In the genomic region with DNA sequence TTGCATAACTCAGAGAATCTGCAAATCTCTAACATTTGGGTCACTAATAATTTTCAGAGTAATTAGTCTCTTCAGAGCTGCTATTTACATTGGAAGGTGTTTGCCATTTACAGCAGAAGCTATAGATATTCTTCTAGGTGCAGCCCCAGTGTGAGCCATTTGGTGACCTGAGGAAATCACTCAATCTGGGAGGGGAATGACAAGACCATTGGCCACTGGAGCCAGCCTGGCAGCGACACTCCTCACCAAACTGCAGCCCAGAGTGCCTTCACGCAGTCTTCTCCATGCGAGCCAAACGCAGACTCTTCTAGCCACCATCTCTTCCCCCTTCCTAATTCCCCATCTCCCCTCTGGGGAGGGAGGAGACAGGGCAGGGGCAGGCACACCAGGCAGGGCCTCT, we compare ENCODE assay signal across 27 cellular contexts.
"Had no signal": no experiment of that assay in that cellular context is flagged by ENCODE, and none has a peak within 500 bp of the region (broad histone marks: within the 10 kb centered on the region; RNA-seq: fewer than 3 reads in every experiment).

No MANE protein-coding gene starts in this region.

- H3K4me3 Mint-ChIP-seq: activated CD4-positive, alpha-beta memory T cell treated with anti-CD3 and anti-CD28 coated beads for 36 hours; activated CD4-positive, alpha-beta T cell treated with anti-CD3 and anti-CD28 coated beads, Interleukin-2, amount 10 ng/mL, durations not matched to agents 7 days and 5 days; activated naive CD4-positive, alpha-beta T cell treated with anti-CD3 and anti-CD28 coated beads, Interleukin-2, amount 10 ng/mL, durations not matched to agents 7 days and 5 days; activated naive CD8-positive, alpha-beta T cell treated with anti-CD3 and anti-CD28 coated beads for 36 hours; activated T-helper 17 cell treated with anti-CD3 and anti-CD28 coated beads, Interleukin-2, amount 50 U/mL, for 72 hours; T-helper 17 cell had no signal

- H3K27ac Mint-ChIP-seq: activated CD4-positive, alpha-beta memory T cell treated with anti-CD3 and anti-CD28 coated beads for 36 hours; activated CD4-positive, alpha-beta T cell treated with anti-CD3 and anti-CD28 coated beads, Interleukin-2, amount 10 ng/mL, durations not matched to agents 7 days and 5 days; activated naive CD8-positive, alpha-beta T cell treated with anti-CD3 and anti-CD28 coated beads for 36 hours; activated T-helper 17 cell treated with anti-CD3 and anti-CD28 coated beads, Interleukin-2, amount 50 U/mL, for 72 hours; T-helper 17 cell had no signal

- H3K36me3 ChIP-seq: breast epithelium, Peyer's patch, SJSA1 had no signal

- ATAC-seq: activated T-helper 17 cell treated with anti-CD3 and anti-CD28 coated beads, Interleukin-2, amount 50 U/mL, for 72 hours; T-helper 17 cell had no signal

- H3K4me1 Mint-ChIP-seq: activated CD4-positive, alpha-beta T cell treated with anti-CD3 and anti-CD28 coated beads, Interleukin-2, amount 10 ng/mL, durations not matched to agents 7 days and 5 days; activated naive CD4-positive, alpha-beta T cell treated with anti-CD3 and anti-CD28 coated beads, Interleukin-2, amount 10 ng/mL, durations not matched to agents 7 days and 5 days; activated naive CD8-positive, alpha-beta T cell treated with anti-CD3 and anti-CD28 coated beads for 36 hours; activated T-helper 17 cell treated with anti-CD3 and anti-CD28 coated beads, Interleukin-2, amount 50 U/mL, for 72 hours; T-helper 17 cell had no signal

- H3K27ac ChIP-seq: breast epithelium, coronary artery, Peyer's patch, RWPE1, SJSA1 had no signal

- H3K27me3 Mint-ChIP-seq: activated CD4-positive, alpha-beta T cell treated with anti-CD3 and anti-CD28 coated beads, Interleukin-2, amount 10 ng/mL, durations not matched to agents 7 days and 5 days; activated naive CD8-positive, alpha-beta T cell treated with anti-CD3 and anti-CD28 coated beads for 36 hours had no signal

- H3K4me1 ChIP-seq: breast epithelium, Peyer's patch, SJSA1 had no signal

- DNase-seq: activated CD4-positive, alpha-beta memory T cell treated with anti-CD3 and anti-CD28 coated beads for 36 hours; activated CD4-positive, alpha-beta T cell treated with anti-CD3 and anti-CD28 coated beads, Interleukin-2, amount 10 ng/mL, durations not matched to agents 7 days and 5 days; activated CD4-positive, CD25-positive, alpha-beta regulatory T cell; activated CD8-positive, alpha-beta memory T cell treated with anti-CD3 and anti-CD28 coated beads for 24 hours; activated gamma-delta T cell treated with Interleukin-2 at 50 U/mL for 16 hours; activated naive CD4-positive, alpha-beta T cell treated with anti-CD3 and anti-CD28 coated beads, Interleukin-2, amount 10 ng/mL, durations not matched to agents 7 days and 5 days; activated naive CD8-positive, alpha-beta T cell treated with anti-CD3 and anti-CD28 coated beads for 36 hours; activated T-cell treated with anti-CD3 and anti-CD28 coated beads, Interleukin-2, amount 50 U/mL, for 48 hours; anterior cingulate cortex; caudate nucleus; Kasumi-1; NCI-H1694; NCI-H2029; NCI-H2107; NCI-H345; NCI-H510A; NCI-H526 treated with DMSO at 0.1 percent for 48 hours; NK-92 treated with Interleukin-12 subunit alpha and Interleukin-12 subunit beta, amount 100 ng/mL, for 24 hours; Peyer's patch; Right ventricle myocardium superior; T-helper 17 cell; T-helper 9 cell had no signal

- H3K9me3 ChIP-seq: breast epithelium, Peyer's patch, SJSA1 had no signal

- H3K27me3 ChIP-seq: Peyer's patch, SJSA1 had no signal

- H3K9me3 Mint-ChIP-seq: activated CD4-positive, alpha-beta memory T cell treated with anti-CD3 and anti-CD28 coated beads for 36 hours; activated CD4-positive, alpha-beta T cell treated with anti-CD3 and anti-CD28 coated beads, Interleukin-2, amount 10 ng/mL, durations not matched to agents 7 days and 5 days; activated naive CD8-positive, alpha-beta T cell treated with anti-CD3 and anti-CD28 coated beads for 36 hours; activated T-helper 17 cell treated with anti-CD3 and anti-CD28 coated beads, Interleukin-2, amount 50 U/mL, for 72 hours had no signal

- H3K36me3 Mint-ChIP-seq: activated CD4-positive, alpha-beta memory T cell treated with anti-CD3 and anti-CD28 coated beads for 36 hours; activated naive CD4-positive, alpha-beta T cell treated with anti-CD3 and anti-CD28 coated beads, Interleukin-2, amount 10 ng/mL, durations not matched to agents 7 days and 5 days; activated naive CD8-positive, alpha-beta T cell treated with anti-CD3 and anti-CD28 coated beads for 36 hours had no signal

- H3K4me3 ChIP-seq: breast epithelium, coronary artery, Peyer's patch, SJSA1 had no signal
